16 cellular contexts compared by ENCODE assay signal in the genomic region with DNA sequence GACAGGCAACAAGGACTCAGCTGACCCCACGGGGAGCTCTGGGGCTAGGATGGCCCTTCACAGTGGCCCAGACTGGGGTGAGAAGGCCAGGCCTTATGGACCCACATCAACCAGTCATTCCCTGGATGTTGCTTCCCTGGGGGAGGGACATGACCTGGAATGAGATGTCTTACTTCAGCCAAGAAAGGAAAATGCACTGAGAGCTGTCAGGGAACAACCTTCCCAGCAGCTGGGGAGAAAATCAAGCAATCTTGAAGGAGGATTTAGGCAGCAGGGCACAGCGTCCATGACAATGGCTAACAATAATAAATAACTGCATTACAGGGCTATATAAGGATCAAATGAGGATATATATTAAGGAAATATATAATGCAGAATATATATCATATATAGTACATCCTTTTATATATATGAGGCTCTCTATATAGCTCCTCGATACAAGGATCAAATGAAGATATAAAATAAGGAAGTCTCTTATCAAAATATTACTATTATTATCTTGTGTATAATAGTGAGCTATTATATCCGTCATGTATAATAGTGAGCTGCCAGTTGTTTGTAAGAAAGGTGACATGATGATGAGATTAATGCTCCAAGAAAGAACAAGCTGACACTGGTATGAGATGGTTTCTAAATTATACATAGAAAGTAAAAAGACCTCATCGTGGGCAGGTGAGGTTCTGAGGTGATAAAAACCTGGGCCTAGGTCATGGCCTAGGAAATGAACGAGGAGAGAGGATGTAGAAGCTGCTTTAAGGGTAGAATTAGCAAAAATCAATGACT.
DNase-seq lines count a peak whose midpoint lies in the region; ATAC-seq and TF ChIP-seq lines count a peak whose summit lies in the region.
"Had no signal": no experiment of that assay in that cellular context is flagged by ENCODE, and none has a peak within 500 bp of the region (broad histone marks: within the 10 kb centered on the region; RNA-seq: fewer than 3 reads in every experiment).

No MANE protein-coding gene starts in this region.

- no peaks in the 10 kb centered on the region for H3K9me2 ChIP-seq in PC-3 (replicated peaks; ENCODE audit: low read length)

- peaks cover 2% of the 10 kb centered on the region for H3K9me3 Mint-ChIP-seq in activated T-cell treated with anti-CD3 and anti-CD28 coated beads, Interleukin-2, amount 50 U/mL, for 24 hours
- H3K9me3 Mint-ChIP-seq in CD8-positive, alpha-beta memory T cell: no peaks in the 10 kb centered on the region
- no peaks in the 10 kb centered on the region for H3K9me3 Mint-ChIP-seq in activated T-helper 17 cell treated with anti-CD3 and anti-CD28 coated beads, Interleukin-2, amount 50 U/mL, for 72 hours
- peaks cover 0 to 3% (median 0%) of the 10 kb centered on the region in 9 donors for H3K9me3 Mint-ChIP-seq in naive thymus-derived CD8-positive, alpha-beta T cell
- peaks cover 3% of the 10 kb centered on the region for H3K9me3 Mint-ChIP-seq in chondrocyte (ENCODE audit: low read depth)

- peaks cover 30% of the 10 kb centered on the region for H3K4me1 ChIP-seq in CD8-positive, alpha-beta memory T cell (ENCODE audit: insufficient read depth, low read length)
- H3K4me1 ChIP-seq in PC-3 (ENCODE audit: insufficient read depth, low read length): no peaks in the 10 kb centered on the region

- H3K9me3 ChIP-seq in CD8-positive, alpha-beta memory T cell (ENCODE audit: low read length): no peaks in the 10 kb centered on the region
- H3K9me3 ChIP-seq in PC-3 (ENCODE audit: low read length): no peaks in the 10 kb centered on the region
- H3K9me3 ChIP-seq: esophagus muscularis mucosa, mucosa of descending colon, right lobe of liver had no signal

- DNase-seq in activated T-cell treated with anti-CD3 and anti-CD28 coated beads, Interleukin-2, amount 50 U/mL, for 24 hours: no peak
- DNase-seq in activated T-cell treated with anti-CD3 and anti-CD28 coated beads for 4 hours (no peak), chondrocyte (ENCODE audit: low spot score) (no peak), omental fat pad (ENCODE audit: low spot score) (no peak), PC-3 (no peak)
- no peak for DNase-seq in CD8-positive, alpha-beta memory T cell
- no peak for DNase-seq in naive thymus-derived CD8-positive, alpha-beta T cell
- DNase-seq: mucosa of descending colon, NCI-H1930, NCI-H446, right lobe of liver, WERI-Rb-1 had no signal

- peaks cover 41% of the 10 kb centered on the region for H3K4me1 Mint-ChIP-seq in activated T-cell treated with anti-CD3 and anti-CD28 coated beads, Interleukin-2, amount 50 U/mL, for 24 hours (ENCODE audit: low read depth)
- peaks cover 34 to 41% (median 36%) of the 10 kb centered on the region in 3 donors for H3K4me1 Mint-ChIP-seq in CD8-positive, alpha-beta memory T cell
- H3K4me1 Mint-ChIP-seq in activated T-helper 17 cell treated with anti-CD3 and anti-CD28 coated beads, Interleukin-2, amount 50 U/mL, for 72 hours: peaks cover 24% of the 10 kb centered on the region
- peaks cover 25 to 42% (median 36%) of the 10 kb centered on the region in 4 donors for H3K4me1 Mint-ChIP-seq in naive thymus-derived CD8-positive, alpha-beta T cell
- H3K4me1 Mint-ChIP-seq in chondrocyte (ENCODE audit: low read depth): peaks cover 3% of the 10 kb centered on the region

- no peak overlapping the region for H3K9ac ChIP-seq in PC-3 (ENCODE audit: low read length)

- H3K27ac ChIP-seq in CD8-positive, alpha-beta memory T cell (ENCODE audit: low read depth, low read length): no peak overlapping the region
- no peak overlapping the region for H3K27ac ChIP-seq in PC-3 (ENCODE audit: low read length)
- H3K27ac ChIP-seq: cardiac muscle cell, esophagus muscularis mucosa, right lobe of liver, WERI-Rb-1 had no signal

- ATAC-seq in activated T-helper 17 cell treated with anti-CD3 and anti-CD28 coated beads, Interleukin-2, amount 50 U/mL, for 72 hours (replicated peaks): peak; percentile 84
- no peak for ATAC-seq in naive thymus-derived CD8-positive, alpha-beta T cell
- ATAC-seq in omental fat pad (ENCODE audit: low FRiP score) (no peak), PC-3 (no peak)
- ATAC-seq: left lobe of liver, mucosa of descending colon had no signal

- no peaks in the 10 kb centered on the region for H3K36me3 ChIP-seq in CD8-positive, alpha-beta memory T cell (ENCODE audit: insufficient read depth, low read length)
- H3K36me3 ChIP-seq in PC-3 (ENCODE audit: low read depth, low read length): no peaks in the 10 kb centered on the region
- H3K36me3 ChIP-seq: cardiac muscle cell, esophagus muscularis mucosa, right lobe of liver, WERI-Rb-1 had no signal

- POLR2A ChIA-PET in CD8-positive, alpha-beta memory T cell (lab: Charles Lee): no interaction called here
- POLR2A ChIA-PET in naive thymus-derived CD8-positive, alpha-beta T cell (lab: Charles Lee): interaction anchor here (0.5 to 1.7 kb wide), 6 partner anchors 11 to 444 kb away, joined by 3 to 4 read pairs (median 4); no protein-coding TSS in a partner anchor
- POLR2A ChIA-PET in PC-3 (lab: Charles Lee; ENCODE audit: unreplicated experiment): no interaction called here

- no peak overlapping the region for H3K4me3 ChIP-seq in CD8-positive, alpha-beta memory T cell (ENCODE audit: low read length)
- H3K4me3 ChIP-seq in PC-3 (ENCODE audit: low read length): no peak overlapping the region
- H3K4me3 ChIP-seq: cardiac muscle cell, esophagus muscularis mucosa, mucosa of descending colon, right lobe of liver had no signal

- H3K27me3 ChIP-seq in CD8-positive, alpha-beta memory T cell (ENCODE audit: insufficient read depth, low read length, poor library complexity, severe bottlenecking): no peaks in the 10 kb centered on the region
- no peaks in the 10 kb centered on the region for H3K27me3 ChIP-seq in PC-3 (ENCODE audit: low read length)
- H3K27me3 ChIP-seq: cardiac muscle cell, esophagus muscularis mucosa, right lobe of liver had no signal

- H3K27ac Mint-ChIP-seq in activated T-cell treated with anti-CD3 and anti-CD28 coated beads, Interleukin-2, amount 50 U/mL, for 24 hours: peak overlapping the region; percentile 91
- H3K27ac Mint-ChIP-seq in CD8-positive, alpha-beta memory T cell: peak overlapping the region; percentile 73 to 97 (median 90)
- H3K27ac Mint-ChIP-seq in activated T-helper 17 cell treated with anti-CD3 and anti-CD28 coated beads, Interleukin-2, amount 50 U/mL, for 72 hours: peak overlapping the region; percentile 76
- peak overlapping the region; percentile 28 to 96 (median 90) for H3K27ac Mint-ChIP-seq in naive thymus-derived CD8-positive, alpha-beta T cell
- no peak overlapping the region for H3K27ac Mint-ChIP-seq in chondrocyte (ENCODE audit: unreplicated experiment)

- CTCF ChIA-PET in CD8-positive, alpha-beta memory T cell (lab: Charles Lee): no interaction called here
- CTCF ChIA-PET in PC-3 (lab: Charles Lee): no interaction called here

- H3F3A ChIP-seq in PC-3 (ENCODE audit: low read length, unreplicated experiment): no peaks in the 10 kb centered on the region

- H3K36me3 Mint-ChIP-seq in activated T-cell treated with anti-CD3 and anti-CD28 coated beads, Interleukin-2, amount 50 U/mL, for 24 hours (ENCODE audit: low read depth): no peaks in the 10 kb centered on the region
- no peaks in the 10 kb centered on the region for H3K36me3 Mint-ChIP-seq in CD8-positive, alpha-beta memory T cell
- H3K36me3 Mint-ChIP-seq in activated T-helper 17 cell treated with anti-CD3 and anti-CD28 coated beads, Interleukin-2, amount 50 U/mL, for 72 hours (ENCODE audit: low read depth): no peaks in the 10 kb centered on the region
- H3K36me3 Mint-ChIP-seq in naive thymus-derived CD8-positive, alpha-beta T cell: no peaks in the 10 kb centered on the region
- no peaks in the 10 kb centered on the region for H3K36me3 Mint-ChIP-seq in chondrocyte (ENCODE audit: low read depth)

- no peaks in the 10 kb centered on the region for H3K27me3 Mint-ChIP-seq in activated T-cell treated with anti-CD3 and anti-CD28 coated beads, Interleukin-2, amount 50 U/mL, for 24 hours
- H3K27me3 Mint-ChIP-seq in CD8-positive, alpha-beta memory T cell: no peaks in the 10 kb centered on the region
- no peaks in the 10 kb centered on the region for H3K27me3 Mint-ChIP-seq in activated T-helper 17 cell treated with anti-CD3 and anti-CD28 coated beads, Interleukin-2, amount 50 U/mL, for 72 hours
- no peaks in the 10 kb centered on the region for H3K27me3 Mint-ChIP-seq in naive thymus-derived CD8-positive, alpha-beta T cell
- H3K27me3 Mint-ChIP-seq in chondrocyte (ENCODE audit: low read depth): no peaks in the 10 kb centered on the region

- intact Hi-C loops in PC-3 (cut with micrococcal nuclease): no loop called here

- peak overlapping the region; percentile 16 for H3K4me3 Mint-ChIP-seq in activated T-cell treated with anti-CD3 and anti-CD28 coated beads, Interleukin-2, amount 50 U/mL, for 24 hours
- H3K4me3 Mint-ChIP-seq in CD8-positive, alpha-beta memory T cell: peak overlapping the region in 6 of 7 donors; percentile 10 to 73 (median 66)
- peak overlapping the region; percentile 45 for H3K4me3 Mint-ChIP-seq in activated T-helper 17 cell treated with anti-CD3 and anti-CD28 coated beads, Interleukin-2, amount 50 U/mL, for 72 hours
- peak overlapping the region; percentile 16 to 76 (median 56) for H3K4me3 Mint-ChIP-seq in naive thymus-derived CD8-positive, alpha-beta T cell
- H3K4me3 Mint-ChIP-seq in chondrocyte (ENCODE audit: unreplicated experiment): no peak overlapping the region

- no peak overlapping the region for H2AFZ ChIP-seq in PC-3 (ENCODE audit: low read length)

- no peaks in the 10 kb centered on the region for H4K20me1 ChIP-seq in PC-3 (ENCODE audit: low read length)

- no peak overlapping the region for H3K4me2 ChIP-seq in PC-3 (ENCODE audit: low read length)

- no TSS peak for BruUV-seq in PC-3 (replicated peaks; lab: Mats Ljungman, UMichigan)

- no peaks in the 10 kb centered on the region for H3K79me2 ChIP-seq in PC-3 (ENCODE audit: low read length)

- TF ChIP-seq CTCF in chondrocyte (IDR thresholded peaks at IDR 0.05) (no peak), omental fat pad (IDR thresholded peaks at IDR 0.05) (no peak), PC-3 (conservative IDR thresholded peaks at IDR 0.05; ENCODE audit: low read depth, low read length) (no peak)
